In the genomic region with DNA sequence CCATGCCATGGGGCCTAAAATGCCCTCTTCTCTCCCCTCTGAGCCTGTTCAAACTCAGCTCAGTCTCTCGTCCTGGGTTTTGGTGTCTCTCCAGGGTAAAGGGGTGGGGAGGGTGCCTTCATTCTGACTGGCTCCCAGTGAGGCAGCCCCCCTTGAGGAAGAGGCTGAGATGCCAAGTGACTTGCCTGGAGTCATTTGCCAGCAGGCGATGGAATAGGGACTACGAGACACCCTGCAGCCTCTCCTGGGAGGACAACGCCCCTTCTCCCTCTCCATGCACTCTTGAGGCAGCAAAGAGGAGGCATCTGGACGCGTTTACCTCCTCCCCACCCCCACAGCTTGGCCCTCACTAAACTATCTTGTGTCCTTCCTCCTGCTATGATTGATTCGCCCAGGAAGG, we compare ENCODE assay signal across 9 cellular contexts. TPM values are rescaled to one million over a fixed set of nuclear protein-coding genes. Genes with fewer than 3 reads are reported as not detected.
DNase-seq lines count a peak whose midpoint lies in the region; ATAC-seq, FAIRE-seq and TF ChIP-seq lines count a peak whose summit lies in the region.
"Had no signal": no experiment of that assay in that cellular context is flagged by ENCODE, and none has a peak within 500 bp of the region (broad histone marks: within the 10 kb centered on the region; RNA-seq: fewer than 3 reads in every experiment).

No MANE protein-coding gene starts in this region.

- FAIRE-seq in pancreas (lab: Jason Lieb, UNC), result no peak
- FAIRE-seq: A204.1 had no signal

- DNase-seq in NCI-H1417 (lab: John Stamatoyannopoulos, UW) (peak; percentile 57 to 81 (median 71)), NCI-H1417 treated with DMSO at 0.1 percent for 48 hours (lab: John Stamatoyannopoulos, UW) (no peak), NCI-H345 (lab: John Stamatoyannopoulos, UW) (peak; percentile 56), glutamatergic neuron (peak; percentile 31), GM13976 (ENCODE audit: low spot score) (no peak), pancreas (no peak)

- H3K4me3 ChIP-seq in skeletal muscle tissue (ENCODE audit: low read length in 3 of 3), result no peak overlapping the region
- no peak overlapping the region for H3K4me3 ChIP-seq in pancreas

- H3K4me1 ChIP-seq in skeletal muscle tissue (ENCODE audit: control insufficient read depth in 3 of 3, insufficient read depth in 3 of 3, low read length in 3 of 3), result peaks cover 8 to 13% (median 12%) of the 10 kb centered on the region in 3 donors
- H3K4me1 ChIP-seq in pancreas, result no peaks in the 10 kb centered on the region

- no peak overlapping the region for H3K4me3 Mint-ChIP-seq in glutamatergic neuron (ENCODE audit: unreplicated experiment)

- H3K27ac ChIP-seq in skeletal muscle tissue (ENCODE audit: low read depth, low read length) (peak overlapping the region; percentile 41), pancreas (no peak overlapping the region)

- no peaks in the 10 kb centered on the region for H3K9me3 ChIP-seq in skeletal muscle tissue (ENCODE audit: control insufficient read depth in 3 of 3, low read length in 3 of 3)
- no peaks in the 10 kb centered on the region for H3K9me3 ChIP-seq in pancreas

- peaks cover 12% of the 10 kb centered on the region for H3K4me1 Mint-ChIP-seq in glutamatergic neuron (ENCODE audit: low read depth, unreplicated experiment)

- H3K9ac ChIP-seq in skeletal muscle tissue (ENCODE audit: low read depth in 1 of 3, low read length in 3 of 3), result no peak overlapping the region

- peaks cover 3% of the 10 kb centered on the region for H3K27me3 Mint-ChIP-seq in glutamatergic neuron (ENCODE audit: unreplicated experiment)

- peak overlapping the region; percentile 5 for H3K27ac Mint-ChIP-seq in glutamatergic neuron (ENCODE audit: unreplicated experiment)

- no peaks in the 10 kb centered on the region for H3K36me3 Mint-ChIP-seq in glutamatergic neuron (ENCODE audit: unreplicated experiment)

- in situ Hi-C loops in GM13976 (cut with MboI; ENCODE audit: low sequenced_read_pairs, unreplicated experiment), result no loop called here

- H3K9me3 Mint-ChIP-seq in glutamatergic neuron (ENCODE audit: unreplicated experiment), result peaks cover 2% of the 10 kb centered on the region

- no peak for TF ChIP-seq CTCF in glutamatergic neuron (IDR thresholded peaks at IDR 0.05; ENCODE audit: partially characterized antibody, unreplicated experiment)
- no peak for TF ChIP-seq CTCF in GM13976 (IDR thresholded peaks at IDR 0.05; ENCODE audit: borderline replicate concordance, control extremely low read depth, extremely low read depth, insufficient read depth, missing control alignments)
- no peak for TF ChIP-seq CTCF in pancreas (IDR thresholded peaks at IDR 0.05)

- H3K27me3 ChIP-seq in skeletal muscle tissue (ENCODE audit: control insufficient read depth in 3 of 3, insufficient read depth in 3 of 3, low read length in 3 of 3) (peaks cover 5 to 17% (median 9%) of the 10 kb centered on the region in 3 donors), pancreas (no peaks in the 10 kb centered on the region)

- intact Hi-C loops in pancreas (cut with DNase I), result no loop called here

- no peaks in the 10 kb centered on the region for H3K36me3 ChIP-seq in skeletal muscle tissue (ENCODE audit: control insufficient read depth in 3 of 3, insufficient read depth in 3 of 3, low read length in 3 of 3)
- H3K36me3 ChIP-seq in pancreas, result no peaks in the 10 kb centered on the region

- 56 to 58% methylated on average over 7 of the region's 7 CpGs for WGBS in pancreas, 2 donors

- ATAC-seq in HG02885 (IDR thresholded peaks at IDR 0.05; ENCODE audit: poor library complexity, unreplicated experiment), result no peak
- no peak for ATAC-seq in pancreas

RNA-seq across cellular contexts. Expression of gene STON1, which starts 0.8 kb away (rescaled TPM):
- 4.2 TPM for total RNA-seq in glutamatergic neuron (ENCODE audit: unreplicated experiment)
- total RNA-seq in skeletal muscle tissue, result 13.0 TPM
- 1 to 10 TPM; 1.2 to 4.9 (median 2.4) TPM for total RNA-seq in pancreas
- polyA plus RNA-seq in pancreas, result 1 to 10 TPM; 1.7 to 1.9 TPM

Comparison
In these comparisons a context has a peak if more than half of its experiments do, and no peak if none do; other contexts are left out.
1. DNase-seq: peak in NCI-H1417 (3 of 3), NCI-H345 (single experiment) and glutamatergic neuron (single experiment); none in NCI-H1417 treated with DMSO at 0.1 percent for 48 hours (single experiment), GM13976 (single experiment) and pancreas (0 of 6).